8 cellular contexts compared by ENCODE assay signal in genomic region chr3:57556459-57557087, GRCh38. TPM values are rescaled to one million over a fixed set of nuclear protein-coding genes. Genes with fewer than 3 reads are reported as not detected.
A peak's percentile ranks its signal among the peaks of the same experiment; 100 is the strongest.
DNase-seq lines count a peak whose midpoint lies in the region; ATAC-seq, FAIRE-seq and TF ChIP-seq lines count a peak whose summit lies in the region.

No MANE protein-coding gene starts in this region.

- H3K4me3 ChIP-seq in AG04449 (ENCODE audit: low read depth, low read length) (peak overlapping the region; percentile 84), SU-DHL-6 (ENCODE audit: insufficient read depth, low read length, poor library complexity, severe bottlenecking) (peak overlapping the region; percentile 81), cardiac fibroblast (replicated peaks in 1 of 2; ENCODE audit: low read depth in 2 of 2, low read length in 2 of 2) (peak overlapping the region; percentile 88 to 89), HepG2 (replicated peaks in 1 of 3; ENCODE audit: insufficient read depth in 1 of 3, low read depth in 2 of 3, low read length in 3 of 3) (peak overlapping the region; percentile 78 to 82 (median 80))

- peaks cover 51% of the 10 kb centered on the region for H3K79me2 ChIP-seq in SU-DHL-6 (ENCODE audit: insufficient read depth, low read length)
- H3K79me2 ChIP-seq in HepG2 (ENCODE audit: insufficient read depth, low read length): peaks cover 49% of the 10 kb centered on the region

- intact Hi-C loops in HepG2 (cut with micrococcal nuclease; ENCODE audit: unreplicated experiment): loop anchor here (2.0 to 5.0 kb wide), 2 partner anchors 41 to 160 kb away; partner anchors contain the start of gene ARF4

- TF ChIP-seq POLR2A in HepG2 (IDR thresholded peaks at IDR 0.05; ENCODE audit: insufficient read depth in 1 of 2, low read depth in 2 of 2, low read length in 2 of 2): no peak

- H3K4me1 Mint-ChIP-seq in stimulated activated effector memory CD8-positive, alpha-beta T cell treated with anti-CD3 and anti-CD28 coated beads, Interleukin-12 subunit alpha, Interleukin-12 subunit beta, amount 100 ng/mL, for 72 hours: peaks cover 29% of the 10 kb centered on the region

- H3K27ac ChIP-seq in SU-DHL-6 (ENCODE audit: low read depth, low read length) (peak overlapping the region; percentile 83), HepG2 (ENCODE audit: extremely low read length, insufficient read depth, low read length) (peak overlapping the region; percentile 92)

- peak; percentile 18 for ATAC-seq in GM18520 (IDR thresholded peaks at IDR 0.05; ENCODE audit: unreplicated experiment)
- ATAC-seq in HG03025 (IDR thresholded peaks at IDR 0.05; ENCODE audit: low FRiP score, unreplicated experiment): peak; percentile 28
- ATAC-seq in HepG2: peak; percentile 41
- ATAC-seq in stimulated activated effector memory CD8-positive, alpha-beta T cell treated with anti-CD3 and anti-CD28 coated beads, Interleukin-12 subunit alpha, Interleukin-12 subunit beta, amount 100 ng/mL, for 72 hours: peak; percentile 53

- 0% methylated on average over 19 of the region's 54 CpGs for WGBS in HepG2 (ENCODE audit: low lambda C conversion rate)

- in situ Hi-C loops in HepG2 (cut with HindIII; ENCODE audit: extremely low pct_ligation_motif_present, low pct_unique_long_range_greater_than_20kb): loop anchor here (10.0 kb wide), 1 partner anchor 162 kb away; no protein-coding TSS in a partner anchor

- peak overlapping the region; percentile 99 for H3K27ac Mint-ChIP-seq in stimulated activated effector memory CD8-positive, alpha-beta T cell treated with anti-CD3 and anti-CD28 coated beads, Interleukin-12 subunit alpha, Interleukin-12 subunit beta, amount 100 ng/mL, for 72 hours

- H3K36me3 ChIP-seq in SU-DHL-6 (ENCODE audit: low read length) (peaks cover 18% of the 10 kb centered on the region), HepG2 (replicated peaks in 1 of 2; ENCODE audit: control insufficient read depth in 1 of 2, insufficient read depth in 2 of 2, low read length in 2 of 2) (no peaks in the 10 kb centered on the region; a peak in 2 of 5 replicates)

- FAIRE-seq in HepG2 (lab: Jason Lieb, UNC): no peak

- no peak; the same call in 1 of the 2 replicates for TF ChIP-seq RAD21 in HepG2 (CRISPR knock-in tag; IDR thresholded peaks at IDR 0.05)

- peaks cover 6% of the 10 kb centered on the region; the same call in 1 of the 2 replicates for H3F3A ChIP-seq in SU-DHL-6 (ENCODE audit: insufficient read depth)

- peaks cover 38% of the 10 kb centered on the region for H3K4me1 ChIP-seq in HepG2 (ENCODE audit: insufficient read depth, low read length)

- no peak for DNase-seq in AG04449 (ENCODE audit: low read depth, low spot score)
- DNase-seq in cardiac fibroblast (ENCODE audit: low read depth in 2 of 2): peak in 1 of 2 donors; percentile 34
- DNase-seq in HepG2 (ENCODE audit: low spot score): no peak
- peak in 1 of 2 donors; percentile 72 for DNase-seq in stimulated activated effector memory CD8-positive, alpha-beta T cell treated with anti-CD3 and anti-CD28 coated beads, Interleukin-12 subunit alpha, Interleukin-12 subunit beta, amount 100 ng/mL, for 72 hours (ENCODE audit: low spot score in 2 of 2)
- DNase-seq in COR-L47 (lab: John Stamatoyannopoulos, UW): no peak

- H3K27me3 ChIP-seq in SU-DHL-6 (ENCODE audit: low read length) (no peaks in the 10 kb centered on the region), HepG2 (ENCODE audit: control insufficient read depth in 1 of 2, insufficient read depth in 2 of 2, low read length in 2 of 2) (no peaks in the 10 kb centered on the region; a peak in 1 of 5 replicates)

- H3K36me3 Mint-ChIP-seq in stimulated activated effector memory CD8-positive, alpha-beta T cell treated with anti-CD3 and anti-CD28 coated beads, Interleukin-12 subunit alpha, Interleukin-12 subunit beta, amount 100 ng/mL, for 72 hours: peaks cover 58% of the 10 kb centered on the region

- H2AFZ ChIP-seq in SU-DHL-6 (ENCODE audit: low read depth, low read length, severe bottlenecking) (peak overlapping the region; percentile 80), HepG2 (ENCODE audit: low read length) (no peak overlapping the region)

- peak overlapping the region; percentile 89 for H3K4me2 ChIP-seq in SU-DHL-6 (ENCODE audit: low read depth, low read length, poor library complexity, severe bottlenecking)
- H3K4me2 ChIP-seq in HepG2 (ENCODE audit: low read depth, low read length): peak overlapping the region; percentile 98

- no peaks in the 10 kb centered on the region for H3K9me2 ChIP-seq in SU-DHL-6 (replicated peaks; ENCODE audit: insufficient read depth, low read length)

- TF ChIP-seq EP300 in HepG2 (IDR thresholded peaks at IDR 0.05; ENCODE audit: low read depth in 2 of 2, low read length in 2 of 2) (no peak), HepG2 (CRISPR knock-in tag; IDR thresholded peaks at IDR 0.05; ENCODE audit: borderline replicate concordance) (no peak)

- CTCF ChIA-PET in AG04449 (lab: Yijun Ruan, JAX) (interaction anchor here (0.8 to 1.4 kb wide), 3 partner anchors 38 to 328 kb away, joined by 3 to 4 read pairs (median 3); no protein-coding TSS in a partner anchor), HepG2 (lab: Yijun Ruan, JAX; ENCODE audit: low intra/inter-chr PET ratio, low total read pairs) (no interaction called here)

- no peaks in the 10 kb centered on the region for H3K9me3 Mint-ChIP-seq in stimulated activated effector memory CD8-positive, alpha-beta T cell treated with anti-CD3 and anti-CD28 coated beads, Interleukin-12 subunit alpha, Interleukin-12 subunit beta, amount 100 ng/mL, for 72 hours

- TSS peak; percentile 53 for BruUV-seq in HepG2 (replicated peaks; lab: Mats Ljungman, UMichigan)

- TF ChIP-seq CTCF in AG04449 (IDR thresholded peaks at IDR 0.05; ENCODE audit: insufficient read depth, low read length, missing control alignments): no peak
- no peak for TF ChIP-seq CTCF in SU-DHL-6 (IDR thresholded peaks at IDR 0.05; ENCODE audit: insufficient read depth, low read length, poor library complexity, severe bottlenecking)
- no peak for TF ChIP-seq CTCF in cardiac fibroblast (IDR thresholded peaks at IDR 0.05; ENCODE audit: low read depth, low read length)
- no peak for TF ChIP-seq CTCF in HepG2 (CRISPR knock-in tag; IDR thresholded peaks at IDR 0.05)

- POLR2A ChIA-PET in AG04449 (lab: Yijun Ruan, JAX) (interaction anchor here (0.6 to 2.1 kb wide), 3 partner anchors 40 to 448 kb away, joined by 3 to 11 read pairs (median 4); partner anchors contain the start of genes APPL1 and ARF4), HepG2 (lab: Yijun Ruan, JAX) (interaction anchor here (0.7 to 3.3 kb wide), 13 partner anchors 11 to 199 kb away, joined by 3 to 36 read pairs (median 4); partner anchors contain the start of genes ARF4, DENND6A, DNAH12 and SLMAP)

- H3K9me3 ChIP-seq in SU-DHL-6 (ENCODE audit: insufficient read depth, low read length): no peaks in the 10 kb centered on the region
- no peaks in the 10 kb centered on the region for H3K9me3 ChIP-seq in HepG2 (ENCODE audit: low read length)

- peak overlapping the region; percentile 73 for H3K4me3 Mint-ChIP-seq in stimulated activated effector memory CD8-positive, alpha-beta T cell treated with anti-CD3 and anti-CD28 coated beads, Interleukin-12 subunit alpha, Interleukin-12 subunit beta, amount 100 ng/mL, for 72 hours

- H4K20me1 ChIP-seq in SU-DHL-6 (ENCODE audit: low read depth, low read length): peaks cover 10% of the 10 kb centered on the region
- no peaks in the 10 kb centered on the region for H4K20me1 ChIP-seq in HepG2 (ENCODE audit: insufficient read depth, low read length)

- peak overlapping the region; percentile 84 for H3K9ac ChIP-seq in SU-DHL-6 (ENCODE audit: low read length)
- H3K9ac ChIP-seq in HepG2 (ENCODE audit: insufficient read depth, low read depth, low read length): peak overlapping the region; percentile 94

RNA-seq across cellular contexts. Expression of gene PDE12, which starts 0.5 kb away (rescaled TPM):
- 17.8 and 20.6 TPM in 2 replicates for total RNA-seq in HepG2 (2016; rRNA removed; fragmentation: Illumina TruSeq; extraction: Trizol)
- 0.91 and 0.97 TPM in 2 replicates for total RNA-seq in HepG2 (2016; cell fraction: cytosol; rRNA removed; fragmentation: Illumina TruSeq; extraction: Trizol; ENCODE audit: low read depth)
- 17.9 and 18.3 TPM in 2 replicates for total RNA-seq in HepG2 (2016; cell fraction: insoluble cytoplasmic fraction; rRNA removed; fragmentation: Illumina TruSeq; extraction: Trizol)
- 4.3 and 5.0 TPM in 2 replicates for total RNA-seq in HepG2 (2016; cell fraction: membrane; rRNA removed; fragmentation: Illumina TruSeq; extraction: Trizol)
- total RNA-seq in HepG2 (2016; cell fraction: nucleus; rRNA removed; fragmentation: Illumina TruSeq; extraction: Trizol): 11.8 and 13.0 TPM in 2 replicates
- polyA plus RNA-seq in HepG2 (2011; rRNA removed): 8.8 and 9.0 TPM in 2 replicates
- polyA plus RNA-seq in HepG2 (2011; cell fraction: cytosol; rRNA removed): 7.3 and 8.3 TPM in 2 replicates
- polyA plus RNA-seq in HepG2 (2011; cell fraction: nucleus; rRNA removed): 6.4 and 6.7 TPM in 2 replicates
- 5.6 and 6.2 TPM in 2 replicates for polyA plus RNA-seq in HepG2 (2012)
- polyA plus RNA-seq in HepG2 (2016; cell fraction: cytosol; fragmentation: Illumina TruSeq; extraction: Trizol; ENCODE audit: low read depth): 0.32 and 0.44 TPM in 2 replicates
- 18.3 and 18.8 TPM in 2 replicates for polyA plus RNA-seq in HepG2 (2016; cell fraction: insoluble cytoplasmic fraction; fragmentation: Illumina TruSeq; extraction: Trizol; ENCODE audit: low read depth)
- polyA plus RNA-seq in HepG2 (2016; cell fraction: membrane; fragmentation: Illumina TruSeq; extraction: Trizol; ENCODE audit: low read depth): 1.3 and 1.7 TPM in 2 replicates
- polyA plus RNA-seq in HepG2 (2016; cell fraction: nucleus; fragmentation: Illumina TruSeq; extraction: Trizol; ENCODE audit: insufficient read depth, low read depth): 11.3 and 12.4 TPM in 2 replicates
- 45.3 and 71.3 TPM in 2 replicates for polyA minus RNA-seq in HepG2 (2011; rRNA and poly(A)+ RNA removed; ENCODE audit: low replicate concordance)
- 16.4 and 19.3 TPM in 2 replicates for polyA minus RNA-seq in HepG2 (2011; cell fraction: cytosol; rRNA and poly(A)+ RNA removed)
- polyA minus RNA-seq in HepG2 (2011; cell fraction: nucleus; rRNA and poly(A)+ RNA removed): 17.0 and 17.3 TPM in 2 replicates

RNA-seq across cellular contexts. Expression of gene DNAH12, which starts 12.4 kb away (rescaled TPM):
- 0.04 and 0.11 TPM in 2 replicates for total RNA-seq in HepG2 (2016; rRNA removed; fragmentation: Illumina TruSeq; extraction: Trizol)
- total RNA-seq in HepG2 (2016; cell fraction: cytosol; rRNA removed; fragmentation: Illumina TruSeq; extraction: Trizol; ENCODE audit: low read depth): under 0.01 and 0.10 TPM in 2 replicates
- 0.03 and 0.11 TPM in 2 replicates for total RNA-seq in HepG2 (2016; cell fraction: insoluble cytoplasmic fraction; rRNA removed; fragmentation: Illumina TruSeq; extraction: Trizol)
- total RNA-seq in HepG2 (2016; cell fraction: membrane; rRNA removed; fragmentation: Illumina TruSeq; extraction: Trizol): 0.03 and 0.12 TPM in 2 replicates
- 0.09 and 0.37 TPM in 2 replicates for total RNA-seq in HepG2 (2016; cell fraction: nucleus; rRNA removed; fragmentation: Illumina TruSeq; extraction: Trizol)
- polyA plus RNA-seq in HepG2 (2011; rRNA removed): 0.08 and 0.11 TPM in 2 replicates
- polyA plus RNA-seq in HepG2 (2011; cell fraction: cytosol; rRNA removed): under 0.01 and 0.01 TPM in 2 replicates
- polyA plus RNA-seq in HepG2 (2011; cell fraction: nucleus; rRNA removed): 0.18 and 0.21 TPM in 2 replicates
- 0.03 TPM in 1 of 2 replicates, not detected in the other for polyA plus RNA-seq in HepG2 (2012)
- polyA plus RNA-seq in HepG2 (2016; cell fraction: cytosol; fragmentation: Illumina TruSeq; extraction: Trizol; ENCODE audit: low read depth): not detected in 2 replicates
- 0.05 and 0.10 TPM in 2 replicates for polyA plus RNA-seq in HepG2 (2016; cell fraction: insoluble cytoplasmic fraction; fragmentation: Illumina TruSeq; extraction: Trizol; ENCODE audit: low read depth)
- polyA plus RNA-seq in HepG2 (2016; cell fraction: membrane; fragmentation: Illumina TruSeq; extraction: Trizol; ENCODE audit: low read depth): not detected in 2 replicates
- 0.11 and 0.24 TPM in 2 replicates for polyA plus RNA-seq in HepG2 (2016; cell fraction: nucleus; fragmentation: Illumina TruSeq; extraction: Trizol; ENCODE audit: insufficient read depth, low read depth)
- 0.02 TPM in 1 of 2 replicates, not detected in the other for polyA minus RNA-seq in HepG2 (2011; rRNA and poly(A)+ RNA removed; ENCODE audit: low replicate concordance)
- polyA minus RNA-seq in HepG2 (2011; cell fraction: cytosol; rRNA and poly(A)+ RNA removed): under 0.01 TPM in 1 of 2 replicates, not detected in the other
- polyA minus RNA-seq in HepG2 (2011; cell fraction: nucleus; rRNA and poly(A)+ RNA removed): 0.25 and 0.39 TPM in 2 replicates

RNA-seq across cellular contexts. Expression of gene ARF4, which starts 40.6 kb away (rescaled TPM):
- 184 and 247 TPM in 2 replicates for total RNA-seq in HepG2 (2016; rRNA removed; fragmentation: Illumina TruSeq; extraction: Trizol)
- total RNA-seq in HepG2 (2016; cell fraction: cytosol; rRNA removed; fragmentation: Illumina TruSeq; extraction: Trizol; ENCODE audit: low read depth): 21.0 and 22.5 TPM in 2 replicates
- 181 and 262 TPM in 2 replicates for total RNA-seq in HepG2 (2016; cell fraction: insoluble cytoplasmic fraction; rRNA removed; fragmentation: Illumina TruSeq; extraction: Trizol)
- 59.6 and 61.1 TPM in 2 replicates for total RNA-seq in HepG2 (2016; cell fraction: membrane; rRNA removed; fragmentation: Illumina TruSeq; extraction: Trizol)
- 130 and 149 TPM in 2 replicates for total RNA-seq in HepG2 (2016; cell fraction: nucleus; rRNA removed; fragmentation: Illumina TruSeq; extraction: Trizol)
- 195 and 250 TPM in 2 replicates for polyA plus RNA-seq in HepG2 (2011; rRNA removed)
- polyA plus RNA-seq in HepG2 (2011; cell fraction: cytosol; rRNA removed): 148 and 191 TPM in 2 replicates
- polyA plus RNA-seq in HepG2 (2011; cell fraction: nucleus; rRNA removed): 76.8 and 76.9 TPM in 2 replicates
- polyA plus RNA-seq in HepG2 (2012): 183 and 200 TPM in 2 replicates
- polyA plus RNA-seq in HepG2 (2016; cell fraction: cytosol; fragmentation: Illumina TruSeq; extraction: Trizol; ENCODE audit: low read depth): 26.5 and 28.6 TPM in 2 replicates
- polyA plus RNA-seq in HepG2 (2016; cell fraction: insoluble cytoplasmic fraction; fragmentation: Illumina TruSeq; extraction: Trizol; ENCODE audit: low read depth): 437 and 475 TPM in 2 replicates
- 70.5 and 72.4 TPM in 2 replicates for polyA plus RNA-seq in HepG2 (2016; cell fraction: membrane; fragmentation: Illumina TruSeq; extraction: Trizol; ENCODE audit: low read depth)
- polyA plus RNA-seq in HepG2 (2016; cell fraction: nucleus; fragmentation: Illumina TruSeq; extraction: Trizol; ENCODE audit: insufficient read depth, low read depth): 252 and 254 TPM in 2 replicates
- 505 and 607 TPM in 2 replicates for polyA minus RNA-seq in HepG2 (2011; rRNA and poly(A)+ RNA removed; ENCODE audit: low replicate concordance)
- 104 and 128 TPM in 2 replicates for polyA minus RNA-seq in HepG2 (2011; cell fraction: cytosol; rRNA and poly(A)+ RNA removed)
- polyA minus RNA-seq in HepG2 (2011; cell fraction: nucleus; rRNA and poly(A)+ RNA removed): 192 and 250 TPM in 2 replicates
